Comparison of ENCODE assay signal across 32 cellular contexts in genomic region chr7:1679966-1680730, GRCh38. TPM values are rescaled to one million over a fixed set of nuclear protein-coding genes. Genes with fewer than 3 reads are reported as not detected.
DNase-seq lines count a peak whose midpoint lies in the region; ATAC-seq, FAIRE-seq and TF ChIP-seq lines count a peak whose summit lies in the region.
"Had no signal": no experiment of that assay in that cellular context is flagged by ENCODE, and none has a peak within 500 bp of the region (broad histone marks: within the 10 kb centered on the region; RNA-seq: fewer than 3 reads in every experiment).

No MANE protein-coding gene starts in this region.

- H3K4me1 ChIP-seq in kidney (ENCODE audit: control insufficient read depth in 1 of 2, insufficient read depth in 1 of 2, low read depth in 1 of 2, low read length in 2 of 2) (no peaks in the 10 kb centered on the region), suprapubic skin (no peaks in the 10 kb centered on the region)
- H3K4me1 ChIP-seq: A549, BE2C, colonic mucosa had no signal

- 89% methylated on average over 22 of the region's 22 CpGs for WGBS in suprapubic skin

- H3K4me3 ChIP-seq in kidney (ENCODE audit: low read length in 2 of 2): no peak overlapping the region
- H3K4me3 ChIP-seq in suprapubic skin: no peak overlapping the region
- H3K4me3 ChIP-seq: A549, colonic mucosa, lung, MG63, mucosa of descending colon had no signal

- H3K36me3 Mint-ChIP-seq in activated CD4-positive, alpha-beta memory T cell treated with anti-CD3 and anti-CD28 coated beads, Interleukin-2, amount 10 ng/mL, durations not matched to agents 7 days and 5 days (ENCODE audit: low read depth): no peaks in the 10 kb centered on the region
- H3K36me3 Mint-ChIP-seq in activated CD4-positive, alpha-beta memory T cell treated with anti-CD3 and anti-CD28 coated beads for 36 hours: peaks cover 6% of the 10 kb centered on the region

- H3K27ac Mint-ChIP-seq in activated CD4-positive, alpha-beta memory T cell treated with anti-CD3 and anti-CD28 coated beads, Interleukin-2, amount 10 ng/mL, durations not matched to agents 7 days and 5 days: no peak overlapping the region
- no peak overlapping the region for H3K27ac Mint-ChIP-seq in activated CD4-positive, alpha-beta memory T cell treated with anti-CD3 and anti-CD28 coated beads for 36 hours

- POLR2A ChIA-PET in activated CD4-positive, alpha-beta memory T cell treated with anti-CD3 and anti-CD28 coated beads, Interleukin-2, amount 10 ng/mL, durations not matched to agents 7 days and 5 days (lab: Charles Lee): no interaction called here
- POLR2A ChIA-PET in activated CD4-positive, alpha-beta memory T cell treated with anti-CD3 and anti-CD28 coated beads for 36 hours (lab: Charles Lee): no interaction called here

- ATAC-seq in HG03175 (IDR thresholded peaks at IDR 0.05; ENCODE audit: unreplicated experiment): no peak
- ATAC-seq in left lobe of liver: no peak
- ATAC-seq: A549, mucosa of descending colon, Panc1 had no signal

- H3K9me3 ChIP-seq in kidney (ENCODE audit: control insufficient read depth in 1 of 2, low read length in 2 of 2): peaks cover 3 to 13% of the 10 kb centered on the region in 2 donors
- H3K9me3 ChIP-seq in suprapubic skin: peaks cover 5% of the 10 kb centered on the region
- H3K9me3 ChIP-seq: BE2C, colonic mucosa had no signal

- no peak overlapping the region for H3K4me3 Mint-ChIP-seq in activated CD4-positive, alpha-beta memory T cell treated with anti-CD3 and anti-CD28 coated beads, Interleukin-2, amount 10 ng/mL, durations not matched to agents 7 days and 5 days
- H3K4me3 Mint-ChIP-seq in activated CD4-positive, alpha-beta memory T cell treated with anti-CD3 and anti-CD28 coated beads for 36 hours: no peak overlapping the region

- FAIRE-seq in kidney (lab: Jason Lieb, UNC): no peak
- FAIRE-seq: A549, G401.6 had no signal

- H3K36me3 ChIP-seq in kidney (ENCODE audit: control insufficient read depth in 1 of 2, insufficient read depth in 2 of 2, low read length in 2 of 2) (no peaks in the 10 kb centered on the region), suprapubic skin (no peaks in the 10 kb centered on the region)
- H3K36me3 ChIP-seq: BE2C, colonic mucosa, MG63 had no signal

- in situ Hi-C loops in GM13976 (cut with MboI; ENCODE audit: low sequenced_read_pairs, unreplicated experiment): no loop called here

- peaks cover 9% of the 10 kb centered on the region for H3K9me3 Mint-ChIP-seq in activated CD4-positive, alpha-beta memory T cell treated with anti-CD3 and anti-CD28 coated beads, Interleukin-2, amount 10 ng/mL, durations not matched to agents 7 days and 5 days
- H3K9me3 Mint-ChIP-seq in activated CD4-positive, alpha-beta memory T cell treated with anti-CD3 and anti-CD28 coated beads for 36 hours: peaks cover 23% of the 10 kb centered on the region

- H3K27ac ChIP-seq in kidney (ENCODE audit: low read depth in 2 of 2, low read length in 2 of 2) (no peak overlapping the region), suprapubic skin (no peak overlapping the region)
- H3K27ac ChIP-seq: A549, colonic mucosa had no signal

- peak; percentile 10 for DNase-seq in activated CD4-positive, alpha-beta memory T cell treated with anti-CD3 and anti-CD28 coated beads, Interleukin-2, amount 10 ng/mL, durations not matched to agents 7 days and 5 days
- DNase-seq in activated CD4-positive, alpha-beta memory T cell treated with anti-CD3 and anti-CD28 coated beads for 36 hours: no peak
- peak; percentile 5 for DNase-seq in GM13976 (ENCODE audit: low spot score)
- peak; percentile 35 for DNase-seq in kidney
- DNase-seq in suprapubic skin (ENCODE audit: low spot score in 2 of 2): peak; percentile 48 to 55
- DNase-seq in NCI-H187 (lab: John Stamatoyannopoulos, UW): no peak
- DNase-seq in left lobe of liver (ENCODE audit: low spot score): no peak
- DNase-seq: activated CD4-positive, alpha-beta T cell treated with anti-CD3 and anti-CD28 coated beads, Interleukin-2, amount 50 U/mL, for 48 hours; activated naive CD4-positive, alpha-beta T cell treated with Interleukin-2 at 50 U/mL for 16 hours; activated T-cell treated with anti-CD3 and anti-CD28 coated beads, Interleukin-2, amount 50 U/mL, for 1 hour; BE2C; colonic mucosa; DMS53; effector CD8-positive, alpha-beta T cell; HCEC 1CT; KG1; MG63; mucosa of descending colon; NCI-H1417; NCI-H2081 treated with DMSO at 0.1 percent for 48 hours; NCI-H226; NCI-H69; SHP77; stimulated activated CD4-positive, alpha-beta T cell treated with anti-CD3 and anti-CD28 coated beads, Interleukin-15, amount 100 ng/mL, for 24 hours; stimulated activated naive CD4-positive, alpha-beta T cell treated with Interleukin-2 at 50 U/mL for 16 hours; SW 1271; T1000 had no signal

- peaks cover 30% of the 10 kb centered on the region for H3K27me3 ChIP-seq in suprapubic skin
- H3K27me3 ChIP-seq: colonic mucosa, MG63 had no signal

- intact Hi-C loops in activated CD4-positive, alpha-beta memory T cell treated with anti-CD3 and anti-CD28 coated beads for 36 hours (cut with micrococcal nuclease): no loop called here
- intact Hi-C loops in kidney (cut with DNase I): no loop called here

- no peaks in the 10 kb centered on the region for H3K4me1 Mint-ChIP-seq in activated CD4-positive, alpha-beta memory T cell treated with anti-CD3 and anti-CD28 coated beads, Interleukin-2, amount 10 ng/mL, durations not matched to agents 7 days and 5 days
- no peaks in the 10 kb centered on the region for H3K4me1 Mint-ChIP-seq in activated CD4-positive, alpha-beta memory T cell treated with anti-CD3 and anti-CD28 coated beads for 36 hours (ENCODE audit: low read depth)

- TF ChIP-seq EP300 in suprapubic skin (IDR thresholded peaks at IDR 0.05): no peak

- H3K9ac ChIP-seq in kidney (ENCODE audit: low read length in 2 of 2): no peak overlapping the region

- CTCF ChIA-PET in activated CD4-positive, alpha-beta memory T cell treated with anti-CD3 and anti-CD28 coated beads, Interleukin-2, amount 10 ng/mL, durations not matched to agents 7 days and 5 days (lab: Charles Lee): no interaction called here
- CTCF ChIA-PET in activated CD4-positive, alpha-beta memory T cell treated with anti-CD3 and anti-CD28 coated beads for 36 hours (lab: Charles Lee): no interaction called here

- TF ChIP-seq POLR2A in suprapubic skin (IDR thresholded peaks at IDR 0.05): no peak

- H3K27me3 Mint-ChIP-seq in activated CD4-positive, alpha-beta memory T cell treated with anti-CD3 and anti-CD28 coated beads, Interleukin-2, amount 10 ng/mL, durations not matched to agents 7 days and 5 days: peaks cover 21% of the 10 kb centered on the region
- peaks cover 4% of the 10 kb centered on the region for H3K27me3 Mint-ChIP-seq in activated CD4-positive, alpha-beta memory T cell treated with anti-CD3 and anti-CD28 coated beads for 36 hours

- TF ChIP-seq CTCF in GM13976 (IDR thresholded peaks at IDR 0.05; ENCODE audit: borderline replicate concordance, control extremely low read depth, extremely low read depth, insufficient read depth, missing control alignments) (no peak), kidney (IDR thresholded peaks at IDR 0.05; ENCODE audit: borderline replicate concordance, extremely low read depth, insufficient read depth) (no peak), suprapubic skin (IDR thresholded peaks at IDR 0.05) (no peak)

RNA-seq across cellular contexts. Expression of gene ELFN1, which starts 10.1 kb away (rescaled TPM):
- under 1 TPM in 1 of 2 experiments, not detected in 1; 0.08 TPM for total RNA-seq in activated CD4-positive, alpha-beta memory T cell treated with anti-CD3 and anti-CD28 coated beads, Interleukin-2, amount 10 ng/mL, durations not matched to agents 7 days and 5 days
- under 1 TPM; 0.10 to 0.12 TPM for total RNA-seq in activated CD4-positive, alpha-beta memory T cell treated with anti-CD3 and anti-CD28 coated beads for 36 hours
- total RNA-seq in kidney (3.8 TPM), suprapubic skin (1 to 10 TPM; 1.4 to 2.5 (median 1.9) TPM), left lobe of liver (17.5 TPM)
- polyA plus RNA-seq in kidney (ENCODE audit: insufficient read depth, low read depth, low replicate concordance): 3.5 TPM

Comparison
In these comparisons a context has a peak if more than half of its experiments do, and no peak if none do; other contexts are left out.
1. DNase-seq: peak in activated CD4-positive, alpha-beta memory T cell treated with anti-CD3 and anti-CD28 coated beads, Interleukin-2, amount 10 ng/mL, durations not matched to agents 7 days and 5 days (single experiment), GM13976 (single experiment), kidney (single experiment) and suprapubic skin (2 of 2); none in activated CD4-positive, alpha-beta memory T cell treated with anti-CD3 and anti-CD28 coated beads for 36 hours (single experiment), NCI-H187 (0 of 2) and left lobe of liver (single experiment).